ENCODE assay signal across 8 cellular contexts in the genomic region with DNA sequence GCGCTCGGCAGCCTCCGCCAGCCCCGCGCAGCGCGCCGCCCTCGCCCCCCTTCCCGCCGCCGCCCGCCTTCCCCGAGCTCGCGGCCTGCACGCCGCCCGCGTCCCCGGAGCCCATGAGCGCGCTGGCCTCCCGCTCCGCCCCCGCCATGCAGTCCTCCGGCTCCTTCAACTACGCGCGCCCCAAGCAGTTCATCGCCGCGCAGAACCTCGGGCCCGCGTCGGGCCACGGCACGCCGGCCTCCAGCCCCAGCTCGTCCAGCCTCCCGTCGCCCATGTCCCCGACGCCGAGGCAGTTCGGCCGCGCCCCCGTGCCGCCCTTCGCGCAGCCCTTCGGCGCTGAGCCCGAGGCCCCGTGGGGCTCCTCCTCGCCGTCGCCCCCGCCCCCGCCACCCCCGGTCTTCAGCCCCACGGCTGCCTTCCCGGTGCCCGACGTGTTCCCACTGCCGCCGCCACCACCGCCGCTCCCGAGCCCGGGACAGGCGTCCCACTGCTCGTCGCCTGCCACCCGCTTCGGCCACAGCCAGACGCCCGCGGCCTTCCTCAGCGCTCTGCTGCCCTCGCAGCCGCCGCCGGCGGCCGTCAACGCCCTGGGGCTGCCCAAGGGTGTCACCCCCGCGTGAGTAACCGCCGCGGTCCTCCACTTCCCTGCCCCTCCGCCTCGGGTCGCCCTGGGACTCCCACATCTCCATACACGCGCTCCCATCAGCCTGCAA.
A peak's percentile ranks its signal among the peaks of the same experiment; 100 is the strongest.
DNase-seq lines count a peak whose midpoint lies in the region; ATAC-seq, FAIRE-seq and TF ChIP-seq lines count a peak whose summit lies in the region.

No MANE protein-coding gene starts in this region.

- intact Hi-C loops in activated B cell treated with CpG ODN at 0.5 μM for 24 hours (cut with micrococcal nuclease): loop anchor here (2.0 kb wide), 1 partner anchor 45 kb away; no protein-coding TSS in a partner anchor

- no peaks in the 10 kb centered on the region for H3K9me3 Mint-ChIP-seq in activated B cell treated with CpG ODN at 0.5 μM for 24 hours

- H3K79me2 ChIP-seq in fibroblast of lung (ENCODE audit: control insufficient read depth, insufficient read depth, low read length) (peaks cover 31% of the 10 kb centered on the region), osteoblast (ENCODE audit: insufficient read depth, low read length) (peaks cover 83% of the 10 kb centered on the region)

- no peaks in the 10 kb centered on the region for H3K36me3 Mint-ChIP-seq in activated B cell treated with CpG ODN at 0.5 μM for 24 hours (ENCODE audit: low read depth)

- TF ChIP-seq CTCF in activated B cell treated with CpG ODN at 0.5 μM for 24 hours (IDR thresholded peaks at IDR 0.05) (no peak), fibroblast of lung (conservative IDR thresholded peaks at IDR 0.05 in 1 of 2, IDR thresholded peaks at IDR 0.05 in 1 of 2; ENCODE audit: low read depth in 1 of 2, low read length in 2 of 2) (no peak), osteoblast (IDR thresholded peaks at IDR 0.05; ENCODE audit: extremely low read depth, low read depth, low read length) (no peak)

- H3K27me3 Mint-ChIP-seq in activated B cell treated with CpG ODN at 0.5 μM for 24 hours: peaks cover 35% of the 10 kb centered on the region

- peak overlapping the region; percentile 68 for H3K9ac ChIP-seq in fibroblast of lung (ENCODE audit: insufficient read depth, low read length)

- peak; percentile 21 for DNase-seq in AG08395 (ENCODE audit: low spot score)
- peak; percentile 25 for DNase-seq in activated B cell treated with CpG ODN at 0.5 μM for 24 hours
- DNase-seq in fibroblast of lung (ENCODE audit: low read depth in 2 of 2): peak in 1 of 2 donors; percentile 39
- DNase-seq in osteoblast (ENCODE audit: insufficient read length, low spot score, missing footprints): peak; percentile 62
- DNase-seq in urothelium cell line (ENCODE audit: low spot score): no peak
- no peak for DNase-seq in DMS114 treated with DMSO at 0.1 percent for 48 hours (lab: John Stamatoyannopoulos, UW; ENCODE audit: unreplicated experiment)

- no peaks in the 10 kb centered on the region for H3K27me3 ChIP-seq in fibroblast of lung (ENCODE audit: control insufficient read depth, insufficient read depth, low read length)
- H3K27me3 ChIP-seq in osteoblast (ENCODE audit: insufficient read depth, low read length): no peaks in the 10 kb centered on the region

- H3K4me2 ChIP-seq in fibroblast of lung (ENCODE audit: extremely low read depth, insufficient read depth, low read length) (peak overlapping the region; percentile 92), osteoblast (ENCODE audit: insufficient read depth, low read length) (no peak overlapping the region)

- POLR2A ChIA-PET in activated B cell treated with CpG ODN at 0.5 μM for 24 hours (lab: Charles Lee): no interaction called here

- peak overlapping the region; percentile 80 for H3K4me3 Mint-ChIP-seq in activated B cell treated with CpG ODN at 0.5 μM for 24 hours

- no peak for FAIRE-seq in urothelium cell line (lab: Jason Lieb, UNC)

- peaks cover 28% of the 10 kb centered on the region for H3K4me1 Mint-ChIP-seq in activated B cell treated with CpG ODN at 0.5 μM for 24 hours

- H3K36me3 ChIP-seq in fibroblast of lung (ENCODE audit: control insufficient read depth, insufficient read depth, low read length) (peaks cover 7% of the 10 kb centered on the region), osteoblast (ENCODE audit: insufficient read depth, low read length) (peaks cover 62% of the 10 kb centered on the region)

- H3K27ac Mint-ChIP-seq in activated B cell treated with CpG ODN at 0.5 μM for 24 hours: peak overlapping the region; percentile 8

- H3K27ac ChIP-seq in fibroblast of lung (ENCODE audit: insufficient read depth, low read length) (peak overlapping the region; percentile 76), osteoblast (ENCODE audit: low read depth, low read length) (peak overlapping the region; percentile 38)

- H2AFZ ChIP-seq in fibroblast of lung (ENCODE audit: low read length) (no peak overlapping the region), osteoblast (ENCODE audit: low read length) (no peak overlapping the region)

- H3K9me3 ChIP-seq in fibroblast of lung (ENCODE audit: control insufficient read depth, insufficient read depth, low read depth, low read length) (no peaks in the 10 kb centered on the region), osteoblast (ENCODE audit: low read depth, low read length) (no peaks in the 10 kb centered on the region)

- peak; percentile 34 for ATAC-seq in GM21360 (IDR thresholded peaks at IDR 0.05; ENCODE audit: unreplicated experiment)
- ATAC-seq in activated B cell treated with CpG ODN at 0.5 μM for 24 hours (ENCODE audit: low read depth): peak; percentile 55
- no peak for ATAC-seq in HG02571 (IDR thresholded peaks at IDR 0.05; ENCODE audit: unreplicated experiment)

- H3K4me3 ChIP-seq in fibroblast of lung (replicated peaks in 1 of 4; ENCODE audit: control extremely low read depth in 1 of 4, insufficient read depth in 1 of 4, low read depth in 3 of 4, low read length in 4 of 4): peak overlapping the region in 3 of 4 experiments; percentile 14 to 47 (median 15)
- H3K4me3 ChIP-seq in osteoblast (ENCODE audit: insufficient read depth, low read length): no peak overlapping the region

- CTCF ChIA-PET in activated B cell treated with CpG ODN at 0.5 μM for 24 hours (lab: Charles Lee): no interaction called here

- H4K20me1 ChIP-seq in fibroblast of lung (ENCODE audit: control insufficient read depth, extremely low read depth, insufficient read depth, low read length) (no peaks in the 10 kb centered on the region), osteoblast (ENCODE audit: insufficient read depth, low read length) (peaks cover 16% of the 10 kb centered on the region)

- H3K4me1 ChIP-seq in fibroblast of lung (ENCODE audit: control insufficient read depth, extremely low read depth, insufficient read depth, low read length) (peaks cover 19% of the 10 kb centered on the region), osteoblast (ENCODE audit: insufficient read depth, low read length) (peaks cover 41% of the 10 kb centered on the region)

Comparison
In these comparisons a context has a peak if more than half of its experiments do, and no peak if none do; other contexts are left out.
1. DNase-seq: peak in AG08395 (single experiment), activated B cell treated with CpG ODN at 0.5 μM for 24 hours (single experiment) and osteoblast (single experiment); none in urothelium cell line (single experiment) and DMS114 treated with DMSO at 0.1 percent for 48 hours (single experiment).